Comparison of ENCODE assay signal across 15 cellular contexts in genomic region chr16:65548470-65548869, GRCh38.
DNase-seq lines count a peak whose midpoint lies in the region; TF ChIP-seq lines count a peak whose summit lies in the region.
"Had no signal": no experiment of that assay in that cellular context is flagged by ENCODE, and none has a peak within 500 bp of the region (broad histone marks: within the 10 kb centered on the region; RNA-seq: fewer than 3 reads in every experiment).

No MANE protein-coding gene starts in this region.

- H3K23ac ChIP-seq in mesendoderm (ENCODE audit: low read length): no peak overlapping the region

- TF ChIP-seq EP300 in suprapubic skin (IDR thresholded peaks at IDR 0.05): no peak

- H3K9me3 ChIP-seq in HUES64 (ENCODE audit: insufficient read depth, low read depth, low read length) (peaks cover 11% of the 10 kb centered on the region), suprapubic skin (peaks cover 4% of the 10 kb centered on the region)

- H3K36me3 ChIP-seq in HUES64 (ENCODE audit: insufficient read depth, low read length) (no peaks in the 10 kb centered on the region), mesendoderm (ENCODE audit: control insufficient read depth, insufficient read depth, low read length) (no peaks in the 10 kb centered on the region), suprapubic skin (no peaks in the 10 kb centered on the region)

- H2BK5ac ChIP-seq in mesendoderm (ENCODE audit: low read length): no peak overlapping the region

- H3K9ac ChIP-seq in HUES64 (ENCODE audit: low read depth, low read length): no peak overlapping the region
- H3K9ac ChIP-seq in mesendoderm (ENCODE audit: low read length): no peak overlapping the region
- H3K9ac ChIP-seq: parathyroid adenoma had no signal

- H3K4me3 ChIP-seq in HUES64 (ENCODE audit: low read length): no peak overlapping the region
- no peak overlapping the region for H3K4me3 ChIP-seq in mesendoderm (ENCODE audit: low read length)
- no peak overlapping the region for H3K4me3 ChIP-seq in suprapubic skin
- H3K4me3 ChIP-seq: GM12878 had no signal

- H3K79me1 ChIP-seq in mesendoderm (ENCODE audit: low read length): no peaks in the 10 kb centered on the region

- peaks cover 8% of the 10 kb centered on the region for H3K9me3 Mint-ChIP-seq in activated naive CD4-positive, alpha-beta T cell treated with anti-CD3 and anti-CD28 coated beads, Interleukin-2, amount 10 ng/mL, durations not matched to agents 7 days and 5 days
- H3K9me3 Mint-ChIP-seq: activated T-helper 17 cell treated with anti-CD3 and anti-CD28 coated beads, Interleukin-2, amount 50 U/mL, for 72 hours had no signal

- DNase-seq in AG08395 (ENCODE audit: low spot score): peak; percentile 10
- peak; percentile 52 for DNase-seq in ecto neural progenitor cell (ENCODE audit: low spot score)
- DNase-seq in mesendoderm: peak; percentile 71
- no peak for DNase-seq in KG1 (lab: John Stamatoyannopoulos, UW)
- no peak for DNase-seq in suprapubic skin (ENCODE audit: low spot score in 2 of 2)
- DNase-seq in AML-193 (lab: John Stamatoyannopoulos, UW): no peak
- DNase-seq in activated naive CD4-positive, alpha-beta T cell treated with anti-CD3 and anti-CD28 coated beads, Interleukin-2, amount 10 ng/mL, durations not matched to agents 7 days and 5 days: no peak
- DNase-seq: activated CD4-positive, alpha-beta T cell treated with anti-CD3 and anti-CD28 coated beads, Interleukin-2, amount 10 ng/mL, durations not matched to agents 7 days and 5 days; NCI-H446; stimulated activated CD4-positive, alpha-beta T cell treated with anti-CD3 and anti-CD28 coated beads, Interleukin-2, amount 100 ng/mL, for 24 hours; T-helper 2 cell had no signal

- H3K4me1 Mint-ChIP-seq in activated naive CD4-positive, alpha-beta T cell treated with anti-CD3 and anti-CD28 coated beads, Interleukin-2, amount 10 ng/mL, durations not matched to agents 7 days and 5 days: no peaks in the 10 kb centered on the region
- H3K4me1 Mint-ChIP-seq: activated CD4-positive, alpha-beta T cell treated with anti-CD3 and anti-CD28 coated beads, Interleukin-2, amount 10 ng/mL, durations not matched to agents 7 days and 5 days; activated T-helper 17 cell treated with anti-CD3 and anti-CD28 coated beads, Interleukin-2, amount 50 U/mL, for 72 hours had no signal

- H3K27me3 ChIP-seq in HUES64 (ENCODE audit: insufficient read depth, low read length): no peaks in the 10 kb centered on the region
- no peaks in the 10 kb centered on the region for H3K27me3 ChIP-seq in mesendoderm (ENCODE audit: insufficient read depth, low read length, poor library complexity)
- no peaks in the 10 kb centered on the region for H3K27me3 ChIP-seq in suprapubic skin

- H4K8ac ChIP-seq in mesendoderm (ENCODE audit: low read depth, low read length): no peak overlapping the region

- no peak overlapping the region for H2AK5ac ChIP-seq in mesendoderm (ENCODE audit: low read length)

- H3K27ac Mint-ChIP-seq in activated naive CD4-positive, alpha-beta T cell treated with anti-CD3 and anti-CD28 coated beads, Interleukin-2, amount 10 ng/mL, durations not matched to agents 7 days and 5 days: no peak overlapping the region
- H3K27ac Mint-ChIP-seq: activated CD4-positive, alpha-beta T cell treated with anti-CD3 and anti-CD28 coated beads, Interleukin-2, amount 10 ng/mL, durations not matched to agents 7 days and 5 days; activated T-helper 17 cell treated with anti-CD3 and anti-CD28 coated beads, Interleukin-2, amount 50 U/mL, for 72 hours had no signal

- H2BK120ac ChIP-seq in mesendoderm (ENCODE audit: low read depth, low read length): peak overlapping the region; percentile 10

- peaks cover 24% of the 10 kb centered on the region for H3K4me1 ChIP-seq in HUES64 (ENCODE audit: insufficient read depth, low read length)
- peaks cover 8% of the 10 kb centered on the region for H3K4me1 ChIP-seq in mesendoderm (ENCODE audit: control insufficient read depth, low read depth, low read length)
- no peaks in the 10 kb centered on the region for H3K4me1 ChIP-seq in suprapubic skin
- H3K4me1 ChIP-seq: parathyroid adenoma had no signal

- WGBS in HUES64: 57% methylated on average over 2 of the region's 2 CpGs
- WGBS in mesendoderm (ENCODE audit: extremely low coverage, insufficient coverage, low lambda C conversion rate): no CpG with 5 or more reads among the region's 2 CpGs
- 83% methylated on average over 2 of the region's 2 CpGs for WGBS in suprapubic skin

- TF ChIP-seq POLR2A in suprapubic skin (IDR thresholded peaks at IDR 0.05): no peak

- peak overlapping the region; percentile 8 for H3K56ac ChIP-seq in mesendoderm (ENCODE audit: low read length)

- CTCF ChIA-PET in activated naive CD4-positive, alpha-beta T cell treated with anti-CD3 and anti-CD28 coated beads, Interleukin-2, amount 10 ng/mL, durations not matched to agents 7 days and 5 days (lab: Charles Lee): no interaction called here

- no peak overlapping the region for H2BK15ac ChIP-seq in mesendoderm (replicated peaks; ENCODE audit: low read depth)

- TF ChIP-seq CTCF in suprapubic skin (IDR thresholded peaks at IDR 0.05): no peak

- no peak overlapping the region for H3K18ac ChIP-seq in mesendoderm (ENCODE audit: low read length)

- H3K27ac ChIP-seq in HUES64 (ENCODE audit: low read depth, low read length) (peak overlapping the region; percentile 58; the same call in 1 of the 2 replicates), mesendoderm (ENCODE audit: low read depth, low read length) (no peak overlapping the region), suprapubic skin (no peak overlapping the region)
- H3K27ac ChIP-seq: parathyroid adenoma had no signal

- no peaks in the 10 kb centered on the region for H3K79me2 ChIP-seq in mesendoderm (ENCODE audit: control insufficient read depth, insufficient read depth, low read length)
- H3K79me2 ChIP-seq: parathyroid adenoma had no signal

- H4K5ac ChIP-seq in mesendoderm (ENCODE audit: low read length): no peak overlapping the region

- H3K27me3 Mint-ChIP-seq in activated naive CD4-positive, alpha-beta T cell treated with anti-CD3 and anti-CD28 coated beads, Interleukin-2, amount 10 ng/mL, durations not matched to agents 7 days and 5 days: no peaks in the 10 kb centered on the region
- H3K27me3 Mint-ChIP-seq: activated CD4-positive, alpha-beta T cell treated with anti-CD3 and anti-CD28 coated beads, Interleukin-2, amount 10 ng/mL, durations not matched to agents 7 days and 5 days; activated T-helper 17 cell treated with anti-CD3 and anti-CD28 coated beads, Interleukin-2, amount 50 U/mL, for 72 hours had no signal

- H3K4me2 ChIP-seq in mesendoderm (ENCODE audit: low read length): no peak overlapping the region

- no peak overlapping the region for H3K4ac ChIP-seq in mesendoderm (ENCODE audit: low read depth, low read length)

- H3K36me3 Mint-ChIP-seq in activated naive CD4-positive, alpha-beta T cell treated with anti-CD3 and anti-CD28 coated beads, Interleukin-2, amount 10 ng/mL, durations not matched to agents 7 days and 5 days: no peaks in the 10 kb centered on the region

- H3K4me3 Mint-ChIP-seq in activated naive CD4-positive, alpha-beta T cell treated with anti-CD3 and anti-CD28 coated beads, Interleukin-2, amount 10 ng/mL, durations not matched to agents 7 days and 5 days: no peak overlapping the region
- H3K4me3 Mint-ChIP-seq: activated CD4-positive, alpha-beta T cell treated with anti-CD3 and anti-CD28 coated beads, Interleukin-2, amount 10 ng/mL, durations not matched to agents 7 days and 5 days; activated T-helper 17 cell treated with anti-CD3 and anti-CD28 coated beads, Interleukin-2, amount 50 U/mL, for 72 hours had no signal

Comparison
In these comparisons a context has a peak if more than half of its experiments do, and no peak if none do; other contexts are left out.
1. DNase-seq: peak in AG08395 (single experiment), ecto neural progenitor cell (single experiment) and mesendoderm (single experiment); none in KG1 (single experiment), suprapubic skin (0 of 2), AML-193 (0 of 2) and activated naive CD4-positive, alpha-beta T cell treated with anti-CD3 and anti-CD28 coated beads, Interleukin-2, amount 10 ng/mL, durations not matched to agents 7 days and 5 days (single experiment).